24 cellular contexts compared by ENCODE assay signal in the genomic region with DNA sequence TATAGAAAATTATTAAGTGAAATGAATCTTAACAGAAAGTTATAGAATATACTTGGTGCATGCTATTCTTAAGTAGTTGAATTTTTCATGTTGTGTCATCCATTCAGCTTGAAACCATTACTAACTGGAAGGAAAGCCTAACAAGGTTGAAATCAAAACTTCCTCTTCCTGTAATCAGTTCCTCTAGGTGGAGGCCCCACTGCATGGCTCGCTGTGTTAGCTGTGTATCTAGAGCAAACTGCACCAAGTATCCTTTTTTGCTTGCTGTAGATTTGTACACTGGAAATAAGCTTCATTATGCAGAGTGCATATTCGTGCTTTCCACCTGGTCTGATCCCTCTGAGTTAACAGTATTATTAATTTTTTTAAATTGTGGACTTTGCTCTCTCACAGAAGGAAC.
DNase-seq lines count a peak whose midpoint lies in the region; FAIRE-seq and TF ChIP-seq lines count a peak whose summit lies in the region.
"Had no signal": no experiment of that assay in that cellular context is flagged by ENCODE, and none has a peak within 500 bp of the region (broad histone marks: within the 10 kb centered on the region; RNA-seq: fewer than 3 reads in every experiment).

No MANE protein-coding gene starts in this region.

- no peaks in the 10 kb centered on the region for H3K9me3 Mint-ChIP-seq in activated CD4-positive, alpha-beta T cell treated with anti-CD3 and anti-CD28 coated beads, Interleukin-2, amount 10 ng/mL, durations not matched to agents 24 days and 14 days
- H3K9me3 Mint-ChIP-seq in activated T-cell treated with anti-CD3 and anti-CD28 coated beads, Interleukin-2, amount 50 U/mL, for 24 hours = no peaks in the 10 kb centered on the region
- H3K9me3 Mint-ChIP-seq: CD4-positive, alpha-beta T cell; T-helper 1 cell treated with Interleukin-12 subunit alpha and Interleukin-12 subunit beta and Interleukin-4 antibody, amounts not matched to agents 30 μg/mL and 1 μg/mL, for 36 hours had no signal

- peak overlapping the region; percentile 72 for H2AFZ ChIP-seq in endothelial cell of umbilical vein (ENCODE audit: low read depth, low read length)

- dilution Hi-C loops in endothelial cell of umbilical vein (cut with MboI; ENCODE audit: extremely low pct_ligation_motif_present, low sequenced_read_pairs) = no loop called here

- H3K27me3 ChIP-seq in endothelial cell of umbilical vein (ENCODE audit: control insufficient read depth in 2 of 2, insufficient read depth in 2 of 2, low read length in 2 of 2) = no peaks in the 10 kb centered on the region
- H3K27me3 ChIP-seq: BLaER1 treated with 17β-estradiol and CSF1 and Interleukin-3, amounts not matched to agents 10 nM and 100 nM had no signal

- H3K4me3 ChIP-seq in endothelial cell of umbilical vein (replicated peaks in 1 of 3; ENCODE audit: insufficient read depth in 1 of 3, low read depth in 1 of 3, low read length in 3 of 3) = no peak overlapping the region
- H3K4me3 ChIP-seq: A549; BLaER1 treated with 17β-estradiol and CSF1 and Interleukin-3, amounts not matched to agents 10 nM and 100 nM; GM12878 had no signal

- H3K4me2 ChIP-seq in endothelial cell of umbilical vein (ENCODE audit: insufficient read depth, low read length) = no peak overlapping the region
- H3K4me2 ChIP-seq: A549; BLaER1 treated with 17β-estradiol and CSF1 and Interleukin-3, amounts not matched to agents 10 nM and 100 nM had no signal

- H3K4me1 Mint-ChIP-seq in activated CD4-positive, alpha-beta T cell treated with anti-CD3 and anti-CD28 coated beads, Interleukin-2, amount 10 ng/mL, durations not matched to agents 24 days and 14 days = no peaks in the 10 kb centered on the region
- H3K4me1 Mint-ChIP-seq in activated T-cell treated with anti-CD3 and anti-CD28 coated beads, Interleukin-2, amount 50 U/mL, for 24 hours (ENCODE audit: low read depth) = no peaks in the 10 kb centered on the region

- POLR2A ChIA-PET in endothelial cell of umbilical vein (lab: Charles Lee) = no interaction called here

- H3K36me3 ChIP-seq in endothelial cell of umbilical vein (ENCODE audit: control insufficient read depth in 2 of 2, extremely low read depth in 1 of 2, insufficient read depth in 2 of 2, low read length in 2 of 2) = no peaks in the 10 kb centered on the region
- H3K36me3 ChIP-seq: BLaER1 treated with 17β-estradiol and CSF1 and Interleukin-3, amounts not matched to agents 10 nM and 100 nM had no signal

- H3K36me3 Mint-ChIP-seq in activated CD4-positive, alpha-beta T cell treated with anti-CD3 and anti-CD28 coated beads, Interleukin-2, amount 10 ng/mL, durations not matched to agents 24 days and 14 days (ENCODE audit: low read depth) = no peaks in the 10 kb centered on the region
- no peaks in the 10 kb centered on the region for H3K36me3 Mint-ChIP-seq in activated T-cell treated with anti-CD3 and anti-CD28 coated beads, Interleukin-2, amount 50 U/mL, for 24 hours (ENCODE audit: low read depth)

- no peak for FAIRE-seq in endothelial cell of umbilical vein (lab: Jason Lieb, UNC)
- FAIRE-seq: A549, D721Med, GM12878 had no signal

- no peaks in the 10 kb centered on the region for H4K20me1 ChIP-seq in endothelial cell of umbilical vein (replicated peaks; ENCODE audit: control insufficient read depth, extremely low read depth, insufficient read depth, low read length)
- H4K20me1 ChIP-seq: BLaER1 treated with 17β-estradiol and CSF1 and Interleukin-3, amounts not matched to agents 10 nM and 100 nM had no signal

- no peaks in the 10 kb centered on the region for H3K27me3 Mint-ChIP-seq in activated CD4-positive, alpha-beta T cell treated with anti-CD3 and anti-CD28 coated beads, Interleukin-2, amount 10 ng/mL, durations not matched to agents 24 days and 14 days
- H3K27me3 Mint-ChIP-seq in activated T-cell treated with anti-CD3 and anti-CD28 coated beads, Interleukin-2, amount 50 U/mL, for 24 hours = no peaks in the 10 kb centered on the region
- H3K27me3 Mint-ChIP-seq: CD4-positive, alpha-beta T cell had no signal

- TF ChIP-seq POLR2A in endothelial cell of umbilical vein (IDR thresholded peaks at IDR 0.05; ENCODE audit: low read depth, low read length) = no peak

- H3K9me1 ChIP-seq in endothelial cell of umbilical vein (replicated peaks; ENCODE audit: control insufficient read depth, extremely low read depth, insufficient read depth, low read length) = no peaks in the 10 kb centered on the region

- CTCF ChIA-PET in endothelial cell of umbilical vein (lab: Charles Lee) = interaction anchor here (1.0 kb wide), 1 partner anchor 13 kb away, joined by 3 read pairs; no protein-coding TSS in a partner anchor

- BruUV-seq in endothelial cell of umbilical vein (replicated peaks; lab: Mats Ljungman, UMichigan) = no TSS peak

- no peak for TF ChIP-seq CTCF in endothelial cell of umbilical vein (IDR thresholded peaks at IDR 0.05; ENCODE audit: extremely low read depth in 1 of 2, insufficient read depth in 1 of 2, low read depth in 1 of 2, low read length in 2 of 2)

- H3K27ac Mint-ChIP-seq in activated CD4-positive, alpha-beta T cell treated with anti-CD3 and anti-CD28 coated beads, Interleukin-2, amount 10 ng/mL, durations not matched to agents 24 days and 14 days = no peak overlapping the region
- no peak overlapping the region for H3K27ac Mint-ChIP-seq in activated T-cell treated with anti-CD3 and anti-CD28 coated beads, Interleukin-2, amount 50 U/mL, for 24 hours
- H3K27ac Mint-ChIP-seq: CD4-positive, alpha-beta T cell; T-helper 1 cell treated with Interleukin-12 subunit alpha and Interleukin-12 subunit beta and Interleukin-4 antibody, amounts not matched to agents 30 μg/mL and 1 μg/mL, for 36 hours had no signal

- H3K79me2 ChIP-seq in endothelial cell of umbilical vein (ENCODE audit: control insufficient read depth, insufficient read depth, low read length) = no peaks in the 10 kb centered on the region

- DNase-seq in SIG-M5 treated with dmso at 0.1 percent for 504 hours (lab: John Stamatoyannopoulos, UW; ENCODE audit: unreplicated experiment) (peak; percentile 38), SIG-M5 (lab: John Stamatoyannopoulos, UW) (no peak), MV-4-11 (lab: John Stamatoyannopoulos, UW) (peak; percentile 33), SKM-1 treated with dmso at 0.1 percent for 144 hours (lab: John Stamatoyannopoulos, UW; ENCODE audit: unreplicated experiment) (peak; percentile 49), endothelial cell of umbilical vein (ENCODE audit: low read depth, low spot score) (no peak), NCI-H2227 treated with DMSO at 0.1 percent for 48 hours (lab: John Stamatoyannopoulos, UW) (no peak)
- DNase-seq in activated CD4-positive, alpha-beta T cell treated with anti-CD3 and anti-CD28 coated beads, Interleukin-2, amount 10 ng/mL, durations not matched to agents 24 days and 14 days = no peak
- DNase-seq in activated T-cell treated with anti-CD3 and anti-CD28 coated beads, Interleukin-2, amount 50 U/mL, for 24 hours = no peak
- DNase-seq: CD4-positive, alpha-beta T cell; GDM1; GOT3; Karpas-422; NCI-H2029; NCI-H69; NK-92 treated with Interleukin-12 subunit alpha and Interleukin-12 subunit beta, amount 100 ng/mL, for 24 hours; Right ventricle myocardium superior; SW 1271; T-helper 9 cell had no signal

- no peaks in the 10 kb centered on the region for H3K4me1 ChIP-seq in endothelial cell of umbilical vein (ENCODE audit: control insufficient read depth, extremely low read depth, insufficient read depth, low read length)
- H3K4me1 ChIP-seq: A549; BLaER1 treated with 17β-estradiol and CSF1 and Interleukin-3, amounts not matched to agents 10 nM and 100 nM had no signal

- no peak overlapping the region for H3K9ac ChIP-seq in endothelial cell of umbilical vein (replicated peaks; ENCODE audit: extremely low read depth, insufficient read depth, low read length)
- H3K9ac ChIP-seq: BLaER1 treated with 17β-estradiol and CSF1 and Interleukin-3, amounts not matched to agents 10 nM and 100 nM had no signal

- H3K9me3 ChIP-seq in endothelial cell of umbilical vein (replicated peaks; ENCODE audit: control insufficient read depth, insufficient read depth, low read length) = no peaks in the 10 kb centered on the region
- H3K9me3 ChIP-seq: A549; BLaER1 treated with 17β-estradiol and CSF1 and Interleukin-3, amounts not matched to agents 10 nM and 100 nM had no signal

- H3K27ac ChIP-seq in endothelial cell of umbilical vein (ENCODE audit: insufficient read depth, low read depth, low read length) = no peak overlapping the region
- H3K27ac ChIP-seq: A549; BLaER1 treated with 17β-estradiol and CSF1 and Interleukin-3, amounts not matched to agents 10 nM and 100 nM; HL-60 had no signal

- no peak overlapping the region for H3K4me3 Mint-ChIP-seq in activated CD4-positive, alpha-beta T cell treated with anti-CD3 and anti-CD28 coated beads, Interleukin-2, amount 10 ng/mL, durations not matched to agents 24 days and 14 days
- H3K4me3 Mint-ChIP-seq in activated T-cell treated with anti-CD3 and anti-CD28 coated beads, Interleukin-2, amount 50 U/mL, for 24 hours = no peak overlapping the region
- H3K4me3 Mint-ChIP-seq: CD4-positive, alpha-beta T cell; T-helper 1 cell treated with Interleukin-12 subunit alpha and Interleukin-12 subunit beta and Interleukin-4 antibody, amounts not matched to agents 30 μg/mL and 1 μg/mL, for 36 hours had no signal

- intact Hi-C loops in endothelial cell of umbilical vein (cut with micrococcal nuclease) = no loop called here
- intact Hi-C loops in activated CD4-positive, alpha-beta T cell treated with anti-CD3 and anti-CD28 coated beads, Interleukin-2, amount 10 ng/mL, durations not matched to agents 24 days and 14 days (cut with micrococcal nuclease) = no loop called here

TF ChIP-seq in endothelial cell of umbilical vein, 7 proteins besides CTCF, POLR2A, EP300 and RAD21:
- TF ChIP-seq POLR2AphosphoS5 (IDR thresholded peaks at IDR 0.05; ENCODE audit: insufficient read depth, low read depth, low read length) = no peak
- TF ChIP-seq, protein P1, sequence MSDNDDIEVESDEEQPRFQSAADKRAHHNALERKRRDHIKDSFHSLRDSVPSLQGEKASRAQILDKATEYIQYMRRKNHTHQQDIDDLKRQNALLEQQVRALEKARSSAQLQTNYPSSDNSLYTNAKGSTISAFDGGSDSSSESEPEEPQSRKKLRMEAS (IDR thresholded peaks at IDR 0.05; ENCODE audit: insufficient read depth, insufficient read length) = no peak
- TF ChIP-seq MYC (IDR thresholded peaks at IDR 0.05; ENCODE audit: low read depth, low read length) = no peak
- no peak for TF ChIP-seq FOS (IDR thresholded peaks at IDR 0.05; ENCODE audit: borderline replicate concordance, insufficient read depth, low read length)
- no peak for TF ChIP-seq EZH2 (IDR thresholded peaks at IDR 0.05; ENCODE audit: borderline replicate concordance, low read depth, low read length, severe bottlenecking)
- TF ChIP-seq GATA2 (IDR thresholded peaks at IDR 0.05; ENCODE audit: insufficient read depth, insufficient read length, low read depth, low read length) = no peak
- TF ChIP-seq JUN (IDR thresholded peaks at IDR 0.05; ENCODE audit: borderline replicate concordance, insufficient read depth, insufficient read length, low read depth) = no peak
TF ChIP-seq in endothelial cell of umbilical vein: peak in this region for 0.

Comparison
In these comparisons a context has a peak if more than half of its experiments do, and no peak if none do; other contexts are left out.
1. DNase-seq: peak in SIG-M5 treated with dmso at 0.1 percent for 504 hours (single experiment), MV-4-11 (single experiment) and SKM-1 treated with dmso at 0.1 percent for 144 hours (single experiment); none in SIG-M5 (single experiment), endothelial cell of umbilical vein (single experiment), activated CD4-positive, alpha-beta T cell treated with anti-CD3 and anti-CD28 coated beads, Interleukin-2, amount 10 ng/mL, durations not matched to agents 24 days and 14 days (single experiment), NCI-H2227 treated with DMSO at 0.1 percent for 48 hours (single experiment) and activated T-cell treated with anti-CD3 and anti-CD28 coated beads, Interleukin-2, amount 50 U/mL, for 24 hours (single experiment).